Comparison of ENCODE assay signal across 19 cellular contexts in the genomic region with DNA sequence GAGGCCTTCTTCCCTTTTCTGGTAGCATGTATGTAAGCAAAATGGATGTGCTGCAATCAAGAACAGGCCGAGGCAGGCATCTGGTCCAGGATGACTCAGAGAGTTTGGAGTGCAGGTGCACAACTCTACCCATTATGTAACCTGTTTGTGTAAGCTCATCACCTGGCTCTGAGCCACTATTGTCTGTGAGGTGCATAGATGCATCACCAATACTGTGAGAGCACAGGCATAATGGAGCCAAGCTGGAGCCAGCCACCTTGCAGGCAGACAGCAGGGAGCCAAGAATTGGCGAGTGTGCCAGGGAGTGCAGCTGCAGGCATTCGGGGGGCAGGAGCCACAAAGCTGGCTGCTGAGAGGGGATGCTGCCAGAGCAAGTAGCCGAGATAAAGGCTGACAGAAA.
DNase-seq lines count a peak whose midpoint lies in the region; ATAC-seq, FAIRE-seq and TF ChIP-seq lines count a peak whose summit lies in the region.
"Had no signal": no experiment of that assay in that cellular context is flagged by ENCODE, and none has a peak within 500 bp of the region (broad histone marks: within the 10 kb centered on the region; RNA-seq: fewer than 3 reads in every experiment).

No MANE protein-coding gene starts in this region.

- peak overlapping the region; percentile 5; the same call in 1 of the 2 replicates for H2AFZ ChIP-seq in Loucy (ENCODE audit: low read length)

- H3K9me3 ChIP-seq in Loucy (ENCODE audit: insufficient read depth, low read depth, low read length) (no peaks in the 10 kb centered on the region), pancreas (no peaks in the 10 kb centered on the region)
- H3K9me3 ChIP-seq: A549, sigmoid colon, uterus had no signal

- H3K4me3 Mint-ChIP-seq in activated T-helper 17 cell treated with anti-CD3 and anti-CD28 coated beads, Interleukin-2, amount 50 U/mL, for 72 hours = no peak overlapping the region
- H3K4me3 Mint-ChIP-seq: CD8-positive, alpha-beta T cell; stimulated activated memory B cell treated with anti-CD40 and anti-IgM and Interleukin-4, amounts not matched to agents 10 μg/mL and 1 μg/mL and 100 μg/mL, for 72 hours; T-helper 17 cell had no signal

- H3K27ac ChIP-seq in pancreas = no peak overlapping the region
- H3K27ac ChIP-seq: A549, sigmoid colon, uterus had no signal

- ATAC-seq in activated T-helper 17 cell treated with anti-CD3 and anti-CD28 coated beads, Interleukin-2, amount 50 U/mL, for 72 hours (replicated peaks) = no peak
- no peak for ATAC-seq in GM18502 (IDR thresholded peaks at IDR 0.05; ENCODE audit: poor library complexity, unreplicated experiment)
- no peak for ATAC-seq in pancreas
- ATAC-seq: CD8-positive, alpha-beta T cell; Panc1; stimulated activated memory B cell treated with anti-CD40 and anti-IgM and Interleukin-4, amounts not matched to agents 10 μg/mL and 1 μg/mL and 100 μg/mL, for 72 hours; T-helper 17 cell had no signal

- no peaks in the 10 kb centered on the region for H3K9me3 Mint-ChIP-seq in activated T-helper 17 cell treated with anti-CD3 and anti-CD28 coated beads, Interleukin-2, amount 50 U/mL, for 72 hours
- H3K9me3 Mint-ChIP-seq: stimulated activated memory B cell treated with anti-CD40 and anti-IgM and Interleukin-4, amounts not matched to agents 10 μg/mL and 1 μg/mL and 100 μg/mL, for 72 hours had no signal

- no peaks in the 10 kb centered on the region for H3F3A ChIP-seq in Loucy (ENCODE audit: low read depth)

- H3K27ac Mint-ChIP-seq in activated T-helper 17 cell treated with anti-CD3 and anti-CD28 coated beads, Interleukin-2, amount 50 U/mL, for 72 hours = no peak overlapping the region
- H3K27ac Mint-ChIP-seq: CD8-positive, alpha-beta T cell; stimulated activated memory B cell treated with anti-CD40 and anti-IgM and Interleukin-4, amounts not matched to agents 10 μg/mL and 1 μg/mL and 100 μg/mL, for 72 hours; T-helper 17 cell had no signal

- no peaks in the 10 kb centered on the region for H3K36me3 Mint-ChIP-seq in activated T-helper 17 cell treated with anti-CD3 and anti-CD28 coated beads, Interleukin-2, amount 50 U/mL, for 72 hours (ENCODE audit: low read depth)
- H3K36me3 Mint-ChIP-seq: CD8-positive, alpha-beta T cell; stimulated activated memory B cell treated with anti-CD40 and anti-IgM and Interleukin-4, amounts not matched to agents 10 μg/mL and 1 μg/mL and 100 μg/mL, for 72 hours had no signal

- H3K4me1 Mint-ChIP-seq in activated T-helper 17 cell treated with anti-CD3 and anti-CD28 coated beads, Interleukin-2, amount 50 U/mL, for 72 hours = no peaks in the 10 kb centered on the region
- H3K4me1 Mint-ChIP-seq: stimulated activated memory B cell treated with anti-CD40 and anti-IgM and Interleukin-4, amounts not matched to agents 10 μg/mL and 1 μg/mL and 100 μg/mL, for 72 hours; T-helper 17 cell had no signal

- intact Hi-C loops in pancreas (cut with DNase I) = no loop called here

- H3K79me2 ChIP-seq in Loucy (ENCODE audit: insufficient read depth, low read length) = no peaks in the 10 kb centered on the region

- no peak overlapping the region for H3K4me3 ChIP-seq in Loucy (ENCODE audit: low read length, poor library complexity, severe bottlenecking)
- no peak overlapping the region for H3K4me3 ChIP-seq in pancreas
- H3K4me3 ChIP-seq: A549, sigmoid colon, uterus had no signal

- no peaks in the 10 kb centered on the region for H3K36me3 ChIP-seq in Loucy (ENCODE audit: insufficient read depth, low read length)
- no peaks in the 10 kb centered on the region for H3K36me3 ChIP-seq in pancreas
- H3K36me3 ChIP-seq: sigmoid colon, uterus had no signal

- H3K9ac ChIP-seq in Loucy (ENCODE audit: low read depth, low read length, poor library complexity, severe bottlenecking) = no peak overlapping the region

- peak in 2 of 3 experiments; percentile 15 to 37 for DNase-seq in NCI-H1417 (lab: John Stamatoyannopoulos, UW)
- DNase-seq in NCI-H1417 treated with DMSO at 0.1 percent for 48 hours (lab: John Stamatoyannopoulos, UW) = no peak
- DNase-seq in NCI-H510A treated with DMSO at 0.1 percent for 48 hours (lab: John Stamatoyannopoulos, UW) = peak; percentile 87
- DNase-seq in glomerular visceral epithelial cell (ENCODE audit: extremely low spot score) = peak; percentile 15
- no peak for DNase-seq in pancreas
- DNase-seq: CD8-positive, alpha-beta T cell; central memory CD4-positive, alpha-beta T cell; effector memory CD4-positive, alpha-beta T cell; NCI-H187; sigmoid colon; T-helper 17 cell; uterus had no signal

- 88 to 90% methylated on average over 4 of the region's 4 CpGs for WGBS in pancreas, 2 donors

- TF ChIP-seq CTCF in Loucy (conservative IDR thresholded peaks at IDR 0.05; ENCODE audit: low read length) (no peak), pancreas (IDR thresholded peaks at IDR 0.05) (no peak)

- H3K27me3 ChIP-seq in Loucy (ENCODE audit: insufficient read depth, low read length, poor library complexity, severe bottlenecking) (no peaks in the 10 kb centered on the region), pancreas (no peaks in the 10 kb centered on the region)
- H3K27me3 ChIP-seq: sigmoid colon had no signal

- no peaks in the 10 kb centered on the region for H4K20me1 ChIP-seq in Loucy (ENCODE audit: insufficient read depth, low read length, poor library complexity, severe bottlenecking)

- FAIRE-seq in pancreas (lab: Jason Lieb, UNC) = no peak
- FAIRE-seq: A549, H1 had no signal

- H3K4me1 ChIP-seq in Loucy (ENCODE audit: insufficient read depth, low read length, poor library complexity, severe bottlenecking) = peaks cover 10% of the 10 kb centered on the region
- no peaks in the 10 kb centered on the region for H3K4me1 ChIP-seq in pancreas
- H3K4me1 ChIP-seq: sigmoid colon, uterus had no signal

- no peaks in the 10 kb centered on the region for H3K27me3 Mint-ChIP-seq in activated T-helper 17 cell treated with anti-CD3 and anti-CD28 coated beads, Interleukin-2, amount 50 U/mL, for 72 hours
- H3K27me3 Mint-ChIP-seq: stimulated activated memory B cell treated with anti-CD40 and anti-IgM and Interleukin-4, amounts not matched to agents 10 μg/mL and 1 μg/mL and 100 μg/mL, for 72 hours; T-helper 17 cell had no signal

- no peak overlapping the region for H3K4me2 ChIP-seq in Loucy (ENCODE audit: low read depth, low read length, poor library complexity, severe bottlenecking)
- H3K4me2 ChIP-seq: A549 had no signal

- no peaks in the 10 kb centered on the region for H3K9me2 ChIP-seq in Loucy (replicated peaks; ENCODE audit: low read depth, low read length)

Comparison
In these comparisons a context has a peak if more than half of its experiments do, and no peak if none do; other contexts are left out.
1. DNase-seq: peak in NCI-H1417 (2 of 3), NCI-H510A treated with DMSO at 0.1 percent for 48 hours (single experiment) and glomerular visceral epithelial cell (single experiment); none in NCI-H1417 treated with DMSO at 0.1 percent for 48 hours (single experiment) and pancreas (0 of 6).